18 cellular contexts compared by ENCODE assay signal in genomic region chr1:79587229-79587628, GRCh38.
"Had no signal": no experiment of that assay in that cellular context is flagged by ENCODE, and none has a peak within 500 bp of the region (broad histone marks: within the 10 kb centered on the region; RNA-seq: fewer than 3 reads in every experiment).

No MANE protein-coding gene starts in this region.

- DNase-seq: activated CD4-positive, alpha-beta T cell treated with anti-CD3 and anti-CD28 coated beads, Interleukin-2, amount 50 U/mL, for 4 hours; activated gamma-delta T cell treated with Interleukin-2 at 50 U/mL for 16 hours; activated T-cell treated with anti-CD3 and anti-CD28 coated beads, Interleukin-2, amount 50 U/mL, for 72 hours; adrenal gland; dorsolateral prefrontal cortex; erythroblast; left cardiac atrium; mesenchymal stem cell; naive thymus-derived CD8-positive, alpha-beta T cell; psoas muscle; right lobe of liver; small intestine; stimulated activated CD4-positive, alpha-beta T cell treated with anti-CD3 and anti-CD28 coated beads, Interleukin-4, amount 100 ng/mL, for 1 hour; T-helper 17 cell; upper lobe of left lung had no signal

- H3K4me3 ChIP-seq: adrenal gland, dorsolateral prefrontal cortex, hepatocyte, psoas muscle, right lobe of liver, thoracic aorta, upper lobe of left lung had no signal

- H3K27me3 ChIP-seq: adrenal gland, hepatocyte, right lobe of liver, upper lobe of left lung had no signal

- H3K4me1 ChIP-seq: adrenal gland, psoas muscle, right lobe of liver, upper lobe of left lung had no signal

- H3K9me3 ChIP-seq: adrenal gland, psoas muscle, right lobe of liver, thoracic aorta, upper lobe of left lung had no signal

- ATAC-seq: activated naive CD4-positive, alpha-beta T cell treated with anti-CD3 and anti-CD28 coated beads, Interleukin-2, amount 50 U/mL, for 72 hours; activated T-cell treated with anti-CD3 and anti-CD28 coated beads, Interleukin-2, amount 50 U/mL, for 72 hours; left cardiac atrium; naive thymus-derived CD8-positive, alpha-beta T cell; psoas muscle; right lobe of liver; T-helper 17 cell had no signal

- H2AFZ ChIP-seq: hepatocyte had no signal

- H3K79me2 ChIP-seq: hepatocyte had no signal

- H3K36me3 ChIP-seq: adrenal gland, right lobe of liver, thoracic aorta, upper lobe of left lung had no signal

- H3K27ac ChIP-seq: adrenal gland, dorsolateral prefrontal cortex, hepatocyte, psoas muscle, right lobe of liver, thoracic aorta, upper lobe of left lung had no signal

- H3K4me2 ChIP-seq: hepatocyte had no signal
